Comparison of ENCODE assay signal across 28 cellular contexts in the genomic region with DNA sequence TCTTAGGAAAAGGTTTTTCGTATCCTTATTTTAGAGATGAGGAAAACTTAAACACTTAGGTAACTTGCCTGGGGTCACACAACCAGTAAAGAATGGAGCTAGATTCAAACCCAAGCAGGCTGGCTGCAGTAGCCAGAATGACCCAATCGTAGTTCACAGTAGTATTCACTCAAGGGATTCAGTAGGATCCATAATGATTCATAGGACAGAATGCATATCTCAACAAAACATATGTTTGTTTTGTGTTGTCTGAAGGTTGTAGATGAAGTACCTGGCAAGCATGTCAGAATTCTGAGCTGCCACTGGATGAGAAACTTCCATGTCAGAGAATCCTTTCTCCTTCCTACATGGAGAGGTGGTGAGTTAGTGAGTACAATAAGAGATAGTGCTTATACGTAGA.
DNase-seq lines count a peak whose midpoint lies in the region; ATAC-seq, FAIRE-seq and TF ChIP-seq lines count a peak whose summit lies in the region.
"Had no signal": no experiment of that assay in that cellular context is flagged by ENCODE, and none has a peak within 500 bp of the region (broad histone marks: within the 10 kb centered on the region; RNA-seq: fewer than 3 reads in every experiment).

No MANE protein-coding gene starts in this region.

- H3K4me3 ChIP-seq in keratinocyte (ENCODE audit: control insufficient read depth in 2 of 3, extremely low read depth in 1 of 3, insufficient read depth in 2 of 3, low read depth in 1 of 3, low read length in 3 of 3) (peak overlapping the region in 1 of 3 experiments; percentile 1), gastrocnemius medialis (no peak overlapping the region)
- H3K4me3 ChIP-seq: HAP-1 had no signal

- H3K79me2 ChIP-seq in keratinocyte (ENCODE audit: control insufficient read depth, insufficient read depth, low read length), result peaks cover 2% of the 10 kb centered on the region

- ATAC-seq in gastrocnemius medialis, result no peak
- ATAC-seq in HG02623 (IDR thresholded peaks at IDR 0.05; ENCODE audit: unreplicated experiment), result no peak
- ATAC-seq: HepG2, Panc1 had no signal

- H4K20me1 ChIP-seq in keratinocyte (ENCODE audit: control insufficient read depth, extremely low read depth, insufficient read depth, low read length), result no peaks in the 10 kb centered on the region

- H3K4me2 ChIP-seq in keratinocyte (ENCODE audit: control insufficient read depth, extremely low read depth, insufficient read depth, low read depth, low read length), result peak overlapping the region; percentile 86

- H3K4me1 ChIP-seq in keratinocyte (ENCODE audit: control insufficient read depth, extremely low read depth, insufficient read depth, low read length), result peaks cover 55% of the 10 kb centered on the region
- peaks cover 8 to 14% of the 10 kb centered on the region in 2 donors for H3K4me1 ChIP-seq in gastrocnemius medialis
- H3K4me1 ChIP-seq: BE2C, HAP-1 had no signal

- dilution Hi-C loops in keratinocyte (cut with MboI; ENCODE audit: extremely low pct_ligation_motif_present, low sequenced_read_pairs), result no loop called here

- H3K36me3 ChIP-seq in keratinocyte (ENCODE audit: control insufficient read depth in 2 of 2, extremely low read depth in 1 of 2, insufficient read depth in 2 of 2, low read length in 2 of 2), result no peaks in the 10 kb centered on the region
- H3K36me3 ChIP-seq in gastrocnemius medialis, result peaks cover 0 to 19% of the 10 kb centered on the region in 2 donors
- H3K36me3 ChIP-seq: BE2C, HAP-1 had no signal

- in situ Hi-C loops in gastrocnemius medialis (cut with MboI; ENCODE audit: low sequenced_read_pairs in 4 of 4), result no loop called here

- TF ChIP-seq CTCF in D721Med (IDR thresholded peaks at IDR 0.05; ENCODE audit: insufficient read depth, missing control alignments), result no peak
- no peak for TF ChIP-seq CTCF in keratinocyte (optimal IDR thresholded peaks at IDR 0.05 in 1 of 3, IDR thresholded peaks at IDR 0.05 in 1 of 3, conservative IDR thresholded peaks at IDR 0.05 in 1 of 3; ENCODE audit: extremely low read depth in 1 of 3, insufficient read depth in 2 of 3, low read length in 3 of 3)
- no peak for TF ChIP-seq CTCF in gastrocnemius medialis (IDR thresholded peaks at IDR 0.05 in 4 of 5, conservative IDR thresholded peaks at IDR 0.05 in 1 of 5)

- H3K9ac ChIP-seq in keratinocyte (ENCODE audit: control insufficient read depth, extremely low read depth, insufficient read depth, low read length), result peak overlapping the region; percentile 22

- no peaks in the 10 kb centered on the region for H3K27me3 ChIP-seq in keratinocyte (ENCODE audit: control insufficient read depth, extremely low read depth, insufficient read depth, low read length)
- H3K27me3 ChIP-seq in gastrocnemius medialis, result no peaks in the 10 kb centered on the region
- H3K27me3 ChIP-seq: BE2C had no signal

- H3K27ac ChIP-seq in epithelial cell of prostate, result peak overlapping the region; percentile 29
- H3K27ac ChIP-seq in keratinocyte (ENCODE audit: control insufficient read depth, insufficient read depth, low read length), result peak overlapping the region; percentile 56
- H3K27ac ChIP-seq in gastrocnemius medialis, result peak overlapping the region; percentile 15 to 39 (median 22)
- H3K27ac ChIP-seq: 22Rv1, RWPE1 had no signal

- TF ChIP-seq POLR2A in gastrocnemius medialis (IDR thresholded peaks at IDR 0.05), result no peak

- DNase-seq in D721Med (ENCODE audit: insufficient read length, low spot score), result no peak
- no peak for DNase-seq in epithelial cell of prostate (ENCODE audit: low read depth, low spot score)
- no peak for DNase-seq in keratinocyte (ENCODE audit: low read depth, low spot score)
- no peak for DNase-seq in gastrocnemius medialis
- no peak for DNase-seq in amygdala (lab: John Stamatoyannopoulos, UW)
- no peak for DNase-seq in NCI-H187 (lab: John Stamatoyannopoulos, UW)
- no peak for DNase-seq in A172 (ENCODE audit: low spot score)
- DNase-seq: ACHN; BE2C; CD8-positive, alpha-beta memory T cell; DMS79 treated with DMSO at 0.1 percent for 48 hours; GF-D8; GOT3; HFFc6; Kasumi-1; MV-4-11; NCI-H1694; NCI-H2081; NCI-H2227 treated with DMSO at 0.1 percent for 48 hours; NCI-H526 treated with DMSO at 0.1 percent for 48 hours; SHP77 had no signal

- H3K9me3 ChIP-seq in keratinocyte (ENCODE audit: control insufficient read depth, low read depth, low read length) (no peaks in the 10 kb centered on the region), gastrocnemius medialis (no peaks in the 10 kb centered on the region)
- H3K9me3 ChIP-seq: BE2C, HAP-1 had no signal

- no peaks in the 10 kb centered on the region for H3K9me1 ChIP-seq in keratinocyte (ENCODE audit: control insufficient read depth, extremely low read depth, insufficient read depth, low read length)

- H2AFZ ChIP-seq in keratinocyte (ENCODE audit: control insufficient read depth, low read length), result no peak overlapping the region

- FAIRE-seq in D721Med (lab: Jason Lieb, UNC), result peak; percentile 80
- peak; percentile 71 for FAIRE-seq in keratinocyte (lab: Jason Lieb, UNC)
- FAIRE-seq: GM12891, HepG2 had no signal

- intact Hi-C loops in gastrocnemius medialis (cut with DNase I; ENCODE audit: low total_unique reads), result no loop called here
